Comparison of ENCODE assay signal across 29 cellular contexts in genomic region chr15:33009603-33010002, GRCh38.
"Had no signal": no experiment of that assay in that cellular context is flagged by ENCODE, and none has a peak within 500 bp of the region (broad histone marks: within the 10 kb centered on the region; RNA-seq: fewer than 3 reads in every experiment).

No MANE protein-coding gene starts in this region.

- DNase-seq: activated B cell treated with CpG ODN at 0.5 μM for 24 hours; activated CD4-positive, alpha-beta memory T cell treated with anti-CD3 and anti-CD28 coated beads for 36 hours; activated CD4-positive, alpha-beta T cell treated with anti-CD3 and anti-CD28 coated beads for 4 hours; activated CD4-positive, alpha-beta T cell treated with anti-CD3 and anti-CD28 coated beads, Interleukin-2, amount 10 ng/mL, durations not matched to agents 24 days and 14 days; activated CD4-positive, alpha-beta T cell treated with anti-CD3 and anti-CD28 coated beads, Interleukin-2, amount 50 U/mL, for 1 hour; activated CD4-positive, alpha-beta T cell treated with anti-CD3 and anti-CD28 coated beads, Interleukin-2, amount 50 U/mL, for 4 hours; activated CD4-positive, CD25-positive, alpha-beta regulatory T cell treated with anti-CD3 and anti-CD28 coated beads, Interleukin-2, amount 50 U/mL, for 72 hours; activated CD8-positive, alpha-beta memory T cell treated with anti-CD3 and anti-CD28 coated beads, Interleukin-2, amount 50 U/mL, for 4 hours; activated CD8-positive, alpha-beta T cell treated with anti-CD3 and anti-CD28 coated beads for 36 hours; activated effector memory CD4-positive, alpha-beta T cell treated with anti-CD3 and anti-CD28 coated beads, Interleukin-2, amount 50 U/mL, for 16 hours; activated gamma-delta T cell treated with Interleukin-2 at 50 U/mL for 16 hours; activated naive CD4-positive, alpha-beta T cell; activated naive CD4-positive, alpha-beta T cell treated with anti-CD3 and anti-CD28 coated beads for 36 hours; activated naive CD8-positive, alpha-beta T cell treated with anti-CD3 and anti-CD28 coated beads, Interleukin-2, amount 10 ng/mL, durations not matched to agents 7 days and 5 days; activated naive CD8-positive, alpha-beta T cell treated with anti-CD3 and anti-CD28 coated beads, Interleukin-2, amount 50 U/mL, for 24 hours; activated T-cell treated with anti-CD3 and anti-CD28 coated beads for 4 hours; activated T-cell treated with anti-CD3 and anti-CD28 coated beads, Interleukin-2, amount 50 U/mL, for 1 hour; activated T-cell treated with anti-CD3 and anti-CD28 coated beads, Interleukin-2, amount 50 U/mL, for 4 hours; activated T-cell treated with anti-CD3 and anti-CD28 coated beads, Interleukin-2, amount 50 U/mL, for 72 hours; amygdala; anterior cingulate cortex; central memory CD4-positive, alpha-beta T cell; T-helper 17 cell had no signal

- ATAC-seq: activated CD8-positive, alpha-beta T cell treated with anti-CD3 and anti-CD28 coated beads for 36 hours; activated naive CD8-positive, alpha-beta T cell treated with anti-CD3 and anti-CD28 coated beads, Interleukin-2, amount 50 U/mL, for 24 hours; activated T-cell treated with anti-CD3 and anti-CD28 coated beads, Interleukin-2, amount 50 U/mL, for 4 hours; activated T-cell treated with anti-CD3 and anti-CD28 coated beads, Interleukin-2, amount 50 U/mL, for 72 hours; activated T-helper 17 cell treated with anti-CD3 and anti-CD28 coated beads, Interleukin-2, amount 50 U/mL, for 72 hours; T-helper 17 cell had no signal

- H3K27me3 ChIP-seq: ascending aorta, breast epithelium had no signal

- H3K27ac ChIP-seq: VCaP had no signal

- H3K4me3 ChIP-seq: ascending aorta, breast epithelium had no signal

- FAIRE-seq: colon, TTC549 had no signal

- H3K9me3 ChIP-seq: ascending aorta, breast epithelium had no signal

- H3K4me1 ChIP-seq: breast epithelium had no signal

- H3K36me3 ChIP-seq: ascending aorta, breast epithelium had no signal
